Comparison of ENCODE assay signal across 12 cellular contexts in genomic region chr2:227323818-227324217, GRCh38. TPM values are rescaled to one million over a fixed set of nuclear protein-coding genes. Genes with fewer than 3 reads are reported as not detected.
DNase-seq lines count a peak whose midpoint lies in the region; ATAC-seq and TF ChIP-seq lines count a peak whose summit lies in the region.
"Had no signal": no experiment of that assay in that cellular context is flagged by ENCODE, and none has a peak within 500 bp of the region (broad histone marks: within the 10 kb centered on the region; RNA-seq: fewer than 3 reads in every experiment).

No MANE protein-coding gene starts in this region.

- DNase-seq in stimulated activated naive CD8-positive, alpha-beta T cell treated with anti-CD3 and anti-CD28 coated beads, Interleukin-15, Interleukin-2, amounts not matched to agents 100 U/mL and 50 U/mL, for 24 hours = no peak
- no peak for DNase-seq in activated CD4-positive, alpha-beta memory T cell treated with anti-CD3 and anti-CD28 coated beads for 36 hours
- DNase-seq in mesothelial cell of epicardium (ENCODE audit: low spot score in 2 of 2, unreplicated experiment in 2 of 2) = no peak
- DNase-seq in type B pancreatic cell (ENCODE audit: extremely low spot score, unreplicated experiment) = no peak
- DNase-seq in AG20443 (ENCODE audit: low spot score) = no peak
- DNase-seq in midbrain (lab: John Stamatoyannopoulos, UW) = no peak
- DNase-seq in NCI-H1092 treated with DMSO at 0.1 percent for 48 hours (lab: John Stamatoyannopoulos, UW) = no peak
- DNase-seq: DMS153, KG1, NCI-H524 had no signal

- no peak for ATAC-seq in stimulated activated naive CD8-positive, alpha-beta T cell treated with anti-CD3 and anti-CD28 coated beads, Interleukin-15, Interleukin-2, amounts not matched to agents 100 U/mL and 50 U/mL, for 24 hours

- TF ChIP-seq CTCF in mesothelial cell of epicardium (IDR thresholded peaks at IDR 0.05; ENCODE audit: unreplicated experiment) = no peak
- TF ChIP-seq CTCF in type B pancreatic cell (conservative IDR thresholded peaks at IDR 0.05) = no peak

- H3K27ac Mint-ChIP-seq in stimulated activated naive CD8-positive, alpha-beta T cell treated with anti-CD3 and anti-CD28 coated beads, Interleukin-15, Interleukin-2, amounts not matched to agents 100 ng/mL and 50 ng/mL, for 24 hours = no peak overlapping the region
- no peak overlapping the region for H3K27ac Mint-ChIP-seq in activated CD4-positive, alpha-beta memory T cell treated with anti-CD3 and anti-CD28 coated beads for 36 hours
- H3K27ac Mint-ChIP-seq in mesothelial cell of epicardium (no peak overlapping the region), type B pancreatic cell (no peak overlapping the region)

- no peaks in the 10 kb centered on the region for H3K27me3 Mint-ChIP-seq in stimulated activated naive CD8-positive, alpha-beta T cell treated with anti-CD3 and anti-CD28 coated beads, Interleukin-15, Interleukin-2, amounts not matched to agents 100 ng/mL and 50 ng/mL, for 24 hours
- H3K27me3 Mint-ChIP-seq in activated CD4-positive, alpha-beta memory T cell treated with anti-CD3 and anti-CD28 coated beads for 36 hours = no peaks in the 10 kb centered on the region
- H3K27me3 Mint-ChIP-seq in mesothelial cell of epicardium (ENCODE audit: low read depth) (no peaks in the 10 kb centered on the region), type B pancreatic cell (no peaks in the 10 kb centered on the region)

- peaks cover 3% of the 10 kb centered on the region for H3K9me3 Mint-ChIP-seq in stimulated activated naive CD8-positive, alpha-beta T cell treated with anti-CD3 and anti-CD28 coated beads, Interleukin-15, Interleukin-2, amounts not matched to agents 100 ng/mL and 50 ng/mL, for 24 hours
- H3K9me3 Mint-ChIP-seq in activated CD4-positive, alpha-beta memory T cell treated with anti-CD3 and anti-CD28 coated beads for 36 hours = peaks cover 4% of the 10 kb centered on the region
- H3K9me3 Mint-ChIP-seq in mesothelial cell of epicardium (peaks cover 24% of the 10 kb centered on the region), type B pancreatic cell (no peaks in the 10 kb centered on the region)

- POLR2A ChIA-PET in activated CD4-positive, alpha-beta memory T cell treated with anti-CD3 and anti-CD28 coated beads for 36 hours (lab: Charles Lee) = interaction anchor here (0.8 kb wide), 1 partner anchor 14 kb away, joined by 3 read pairs; no protein-coding TSS in a partner anchor

- H3K4me3 Mint-ChIP-seq in stimulated activated naive CD8-positive, alpha-beta T cell treated with anti-CD3 and anti-CD28 coated beads, Interleukin-15, Interleukin-2, amounts not matched to agents 100 ng/mL and 50 ng/mL, for 24 hours = peak overlapping the region; percentile 93
- peak overlapping the region; percentile 90 for H3K4me3 Mint-ChIP-seq in activated CD4-positive, alpha-beta memory T cell treated with anti-CD3 and anti-CD28 coated beads for 36 hours
- H3K4me3 Mint-ChIP-seq in mesothelial cell of epicardium (peak overlapping the region; percentile 95), type B pancreatic cell (peak overlapping the region; percentile 95)

- CTCF ChIA-PET in activated CD4-positive, alpha-beta memory T cell treated with anti-CD3 and anti-CD28 coated beads for 36 hours (lab: Charles Lee) = interaction anchor here (1.8 kb wide), 1 partner anchor 86 kb away, joined by 4 read pairs; no protein-coding TSS in a partner anchor

- H3K36me3 Mint-ChIP-seq in stimulated activated naive CD8-positive, alpha-beta T cell treated with anti-CD3 and anti-CD28 coated beads, Interleukin-15, Interleukin-2, amounts not matched to agents 100 ng/mL and 50 ng/mL, for 24 hours (ENCODE audit: low read depth) = peaks cover 7% of the 10 kb centered on the region
- peaks cover 4% of the 10 kb centered on the region for H3K36me3 Mint-ChIP-seq in activated CD4-positive, alpha-beta memory T cell treated with anti-CD3 and anti-CD28 coated beads for 36 hours
- H3K36me3 Mint-ChIP-seq in mesothelial cell of epicardium (peaks cover 11% of the 10 kb centered on the region), type B pancreatic cell (peaks cover 5% of the 10 kb centered on the region)

- intact Hi-C loops in activated CD4-positive, alpha-beta memory T cell treated with anti-CD3 and anti-CD28 coated beads for 36 hours (cut with micrococcal nuclease) = loop anchor here (2.0 kb wide), 2 partner anchors 139 to 485 kb away; no protein-coding TSS in a partner anchor

- H3K4me1 Mint-ChIP-seq in stimulated activated naive CD8-positive, alpha-beta T cell treated with anti-CD3 and anti-CD28 coated beads, Interleukin-15, Interleukin-2, amounts not matched to agents 100 ng/mL and 50 ng/mL, for 24 hours (ENCODE audit: low read depth) = peaks cover 51% of the 10 kb centered on the region
- H3K4me1 Mint-ChIP-seq in activated CD4-positive, alpha-beta memory T cell treated with anti-CD3 and anti-CD28 coated beads for 36 hours (ENCODE audit: low read depth) = peaks cover 32% of the 10 kb centered on the region
- H3K4me1 Mint-ChIP-seq in mesothelial cell of epicardium (peaks cover 28% of the 10 kb centered on the region), type B pancreatic cell (ENCODE audit: unreplicated experiment) (peaks cover 12% of the 10 kb centered on the region)

RNA-seq across cellular contexts. Expression of gene MFF, which starts 1.2 kb away (rescaled TPM):
- 10 to 100 TPM; 73.2 to 74.1 TPM for total RNA-seq in activated CD4-positive, alpha-beta memory T cell treated with anti-CD3 and anti-CD28 coated beads for 36 hours
- total RNA-seq in mesothelial cell of epicardium (90.2 to 93.9 TPM (median 93.3 TPM) in 3 replicates), type B pancreatic cell (ENCODE audit: low replicate concordance) (71.3 and 84.3 TPM in 2 replicates)

RNA-seq across cellular contexts. Expression of gene TM4SF20, which starts 55.3 kb away (rescaled TPM):
- total RNA-seq in activated CD4-positive, alpha-beta memory T cell treated with anti-CD3 and anti-CD28 coated beads for 36 hours = not detected
- total RNA-seq in mesothelial cell of epicardium (not detected in 3 replicates), type B pancreatic cell (ENCODE audit: low replicate concordance) (3.7 and 6.9 TPM in 2 replicates)
- total RNA-seq: lower leg skin had no signal
